In genomic region chr16:56011808-56012478, GRCh38 we compare ENCODE assay signal across 25 cellular contexts.
DNase-seq lines count a peak whose midpoint lies in the region; ATAC-seq, FAIRE-seq and TF ChIP-seq lines count a peak whose summit lies in the region.
"Had no signal": no experiment of that assay in that cellular context is flagged by ENCODE, and none has a peak within 500 bp of the region (broad histone marks: within the 10 kb centered on the region; RNA-seq: fewer than 3 reads in every experiment).

No MANE protein-coding gene starts in this region.

- H3K9me2 ChIP-seq in neural cell (ENCODE audit: insufficient read depth, low read length) = no peaks in the 10 kb centered on the region

- no peaks in the 10 kb centered on the region for H3K36me3 ChIP-seq in right atrium auricular region
- no peaks in the 10 kb centered on the region for H3K36me3 ChIP-seq in bronchial epithelial cell (ENCODE audit: control insufficient read depth, insufficient read depth, low read length)
- no peaks in the 10 kb centered on the region for H3K36me3 ChIP-seq in neural cell (ENCODE audit: insufficient read depth, low read length)
- H3K36me3 ChIP-seq: BE2C, BLaER1 had no signal

- peak; percentile 84 to 86 for ATAC-seq in left cardiac atrium
- ATAC-seq: GM12878 had no signal

- no peaks in the 10 kb centered on the region for H3F3A ChIP-seq in neural cell (ENCODE audit: insufficient read depth, low read length, poor library complexity, severe bottlenecking)

- H3K9me3 ChIP-seq in right atrium auricular region (no peaks in the 10 kb centered on the region), neural cell (ENCODE audit: low read length) (no peaks in the 10 kb centered on the region)
- H3K9me3 ChIP-seq: BE2C had no signal

- peak overlapping the region in 1 of 2 donors; percentile 58 for H3K27ac ChIP-seq in right atrium auricular region
- H3K27ac ChIP-seq in neural cell (ENCODE audit: low read length) = no peak overlapping the region
- H3K27ac ChIP-seq: BLaER1 had no signal

- DNase-seq in left cardiac atrium (peak; percentile 34), right atrium auricular region (ENCODE audit: low spot score) (no peak), bronchial epithelial cell (ENCODE audit: low read depth) (no peak), urothelium cell line (ENCODE audit: low spot score) (no peak)
- DNase-seq: 8988T; ACHN; BE2C; C1 segment of cervical spinal cord; CD4-positive, alpha-beta memory T cell; CD4-positive, CD25-positive, alpha-beta regulatory T cell; CD8-positive, alpha-beta memory T cell; COR-L47; DMS 273 treated with DMSO at 0.1 percent for 48 hours; DMS153; DMS53; DMS79; DND-41; EL; GDM1 had no signal

- H2AFZ ChIP-seq in neural cell (ENCODE audit: low read depth, low read length) = no peak overlapping the region

- FAIRE-seq in bronchial epithelial cell (lab: Jason Lieb, UNC) (peak; percentile 7), urothelium cell line (lab: Jason Lieb, UNC) (no peak)
- FAIRE-seq: A204.1, GM12878, GM12892, GM18507 had no signal

- intact Hi-C loops in left cardiac atrium (cut with DNase I) = loop anchor here in 1 of 2 donors (10.0 kb wide), 1 partner anchor 77 kb away; no protein-coding TSS in a partner anchor

- TF ChIP-seq CTCF in right atrium auricular region (IDR thresholded peaks at IDR 0.05) (no peak), bronchial epithelial cell (IDR thresholded peaks at IDR 0.05; ENCODE audit: insufficient read depth, low read length, severe bottlenecking) (no peak), neural cell (IDR thresholded peaks at IDR 0.05; ENCODE audit: poor library complexity, severe bottlenecking) (no peak)

- TF ChIP-seq EP300 in neural cell (conservative IDR thresholded peaks at IDR 0.05; ENCODE audit: poor library complexity, severe bottlenecking) = no peak

- H3K27me3 ChIP-seq in right atrium auricular region (no peaks in the 10 kb centered on the region), bronchial epithelial cell (ENCODE audit: control insufficient read depth, insufficient read depth, low read length) (no peaks in the 10 kb centered on the region), neural cell (ENCODE audit: insufficient read depth, low read depth, low read length) (no peaks in the 10 kb centered on the region)
- H3K27me3 ChIP-seq: BE2C, BLaER1 had no signal

- H3K4me3 ChIP-seq in right atrium auricular region = no peak overlapping the region
- no peak overlapping the region for H3K4me3 ChIP-seq in bronchial epithelial cell (ENCODE audit: low read depth, low read length)
- no peak overlapping the region for H3K4me3 ChIP-seq in neural cell (ENCODE audit: low read length)
- H3K4me3 ChIP-seq: BLaER1, GM12878 had no signal

- TF ChIP-seq RAD21 in neural cell (conservative IDR thresholded peaks at IDR 0.05) = no peak

- H3K4me1 ChIP-seq in right atrium auricular region = no peaks in the 10 kb centered on the region

- H3K9ac ChIP-seq in neural cell (ENCODE audit: low read length) = no peak overlapping the region
- H3K9ac ChIP-seq: BLaER1 had no signal

- H3K4me2 ChIP-seq in neural cell (ENCODE audit: low read length) = no peak overlapping the region
- H3K4me2 ChIP-seq: BLaER1 had no signal

- H3K79me2 ChIP-seq in neural cell (replicated peaks; ENCODE audit: insufficient read depth, low read length) = no peaks in the 10 kb centered on the region

- H4K20me1 ChIP-seq in neural cell (ENCODE audit: insufficient read depth) = no peaks in the 10 kb centered on the region
- H4K20me1 ChIP-seq: BLaER1 had no signal

TF ChIP-seq in neural cell, 6 proteins besides CTCF, POLR2A, EP300 and RAD21:
- no peak for TF ChIP-seq MXI1 (conservative IDR thresholded peaks at IDR 0.05; ENCODE audit: poor library complexity, severe bottlenecking)
- peak; percentile 20 for TF ChIP-seq POLR2AphosphoS5 (IDR thresholded peaks at IDR 0.05)
TF ChIP-seq in neural cell: peak in this region for 1.
